In genomic region chr4:20572976-20573375, GRCh38 we compare ENCODE assay signal across 24 cellular contexts.
A peak's percentile ranks its signal among the peaks of the same experiment; 100 is the strongest.
DNase-seq lines count a peak whose midpoint lies in the region; ATAC-seq and TF ChIP-seq lines count a peak whose summit lies in the region.
"Had no signal": no experiment of that assay in that cellular context is flagged by ENCODE, and none has a peak within 500 bp of the region (broad histone marks: within the 10 kb centered on the region; RNA-seq: fewer than 3 reads in every experiment).

No MANE protein-coding gene starts in this region.

- 63 to 71% methylated on average over 1 to 8 of the region's 8 CpGs for WGBS in endodermal cell (ENCODE audit: insufficient coverage in 1 of 2, insufficient read length in 1 of 2), 2 experiments

- no peak for ATAC-seq in HG03378 (IDR thresholded peaks at IDR 0.05; ENCODE audit: unreplicated experiment)
- ATAC-seq: Right ventricle myocardium inferior had no signal

- H3K4me1 ChIP-seq in endodermal cell (ENCODE audit: control insufficient read depth, insufficient read depth, low read length), result no peaks in the 10 kb centered on the region
- H3K4me1 ChIP-seq: BLaER1, Caco-2, SJSA1 had no signal

- H3K36me3 Mint-ChIP-seq in endodermal cell (ENCODE audit: low read depth), result no peaks in the 10 kb centered on the region

- no peaks in the 10 kb centered on the region for H3K36me3 ChIP-seq in endodermal cell (ENCODE audit: control insufficient read depth, insufficient read depth, low read length)
- H3K36me3 ChIP-seq: BLaER1, SJSA1 had no signal

- DNase-seq in NCI-H82 (lab: John Stamatoyannopoulos, UW) (peak; percentile 51), NCI-H82 treated with DMSO at 0.1 percent for 48 hours (lab: John Stamatoyannopoulos, UW; ENCODE audit: unreplicated experiment) (no peak), endodermal cell (peak; percentile 48), iPS-NIHi7 (ENCODE audit: extremely low spot score) (peak; percentile 18), pons (ENCODE audit: low spot score) (peak; percentile 3), foreskin melanocyte (no peak)
- no peak for DNase-seq in stimulated activated CD4-positive, alpha-beta T cell treated with anti-CD3 and anti-CD28 coated beads, Interleukin-1b, Interleukin-23, amount 100 ng/mL, for 48 hours
- DNase-seq: ACHN; Caco-2; CD4-positive, alpha-beta T cell; DMS 273 treated with DMSO at 0.1 percent for 48 hours; GOT3; KG1; NCI-H1092; NCI-H1436; NCI-H187 treated with DMSO at 0.1 percent for 48 hours; NCI-H2107; NCI-H510A; NCI-H748 treated with DMSO at 0.1 percent for 48 hours had no signal

- H3K9me3 Mint-ChIP-seq in endodermal cell, result no peaks in the 10 kb centered on the region

- H3K9ac ChIP-seq in endodermal cell (ENCODE audit: extremely low read depth, low read length, poor library complexity, severe bottlenecking), result no peak overlapping the region
- H3K9ac ChIP-seq: BLaER1 had no signal

- H3K27ac Mint-ChIP-seq in endodermal cell, result peak overlapping the region; percentile 19
- H3K27ac Mint-ChIP-seq: CD4-positive, alpha-beta T cell had no signal

- H3K27me3 ChIP-seq in endodermal cell (ENCODE audit: control insufficient read depth, insufficient read depth, low read length, poor library complexity, severe bottlenecking), result no peaks in the 10 kb centered on the region
- H3K27me3 ChIP-seq: BLaER1, SJSA1 had no signal

- H3K4me1 Mint-ChIP-seq in endodermal cell, result no peaks in the 10 kb centered on the region

- H3K9me3 ChIP-seq in endodermal cell (ENCODE audit: control insufficient read depth, low read length), result no peaks in the 10 kb centered on the region
- H3K9me3 ChIP-seq: BLaER1, Caco-2, SJSA1 had no signal

- no peak for TF ChIP-seq CTCF in endodermal cell (conservative IDR thresholded peaks at IDR 0.05)

- H3K4me3 Mint-ChIP-seq in endodermal cell, result no peak overlapping the region
- H3K4me3 Mint-ChIP-seq: CD4-positive, alpha-beta T cell had no signal

- H3K27me3 Mint-ChIP-seq in endodermal cell (ENCODE audit: insufficient read depth), result no peaks in the 10 kb centered on the region
- H3K27me3 Mint-ChIP-seq: CD4-positive, alpha-beta T cell had no signal

- H3K27ac ChIP-seq in endodermal cell (ENCODE audit: low read depth, low read length), result peak overlapping the region; percentile 10
- H3K27ac ChIP-seq: 22Rv1, BLaER1, SJSA1 had no signal

- no peak overlapping the region for H3K4me3 ChIP-seq in endodermal cell (ENCODE audit: low read length)
- H3K4me3 ChIP-seq: BLaER1, SJSA1 had no signal

Comparison
In these comparisons a context has a peak if more than half of its experiments do, and no peak if none do; other contexts are left out.
1. DNase-seq: peak in NCI-H82 (single experiment), endodermal cell (single experiment), iPS-NIHi7 (single experiment) and pons (single experiment); none in NCI-H82 treated with DMSO at 0.1 percent for 48 hours (single experiment), stimulated activated CD4-positive, alpha-beta T cell treated with anti-CD3 and anti-CD28 coated beads, Interleukin-1b, Interleukin-23, amount 100 ng/mL, for 48 hours (single experiment) and foreskin melanocyte (single experiment).